Comparison of ENCODE assay signal across 12 cellular contexts in genomic region chr3:58013973-58014649, GRCh38. TPM values are rescaled to one million over a fixed set of nuclear protein-coding genes. Genes with fewer than 3 reads are reported as not detected.
A peak's percentile ranks its signal among the peaks of the same experiment; 100 is the strongest.
DNase-seq lines count a peak whose midpoint lies in the region; ATAC-seq and TF ChIP-seq lines count a peak whose summit lies in the region.
"Had no signal": no experiment of that assay in that cellular context is flagged by ENCODE, and none has a peak within 500 bp of the region (broad histone marks: within the 10 kb centered on the region; RNA-seq: fewer than 3 reads in every experiment).

No MANE protein-coding gene starts in this region.

- H3K4me3 ChIP-seq in ascending aorta (peak overlapping the region; percentile 20 to 28), skeletal muscle tissue (ENCODE audit: low read length in 3 of 3) (no peak overlapping the region)

- TF ChIP-seq CTCF in ascending aorta (IDR thresholded peaks at IDR 0.05) = no peak

- intact Hi-C loops in ascending aorta (cut with DNase I) = loop anchor here (5.0 kb wide), 1 partner anchor 38 kb away; no protein-coding TSS in a partner anchor
- intact Hi-C loops in left ventricle myocardium superior (cut with micrococcal nuclease) = no loop called here

- peak overlapping the region in 1 of 3 donors; percentile 8 for H3K9ac ChIP-seq in skeletal muscle tissue (ENCODE audit: low read depth in 1 of 3, low read length in 3 of 3)

- no peaks in the 10 kb centered on the region for H3K36me3 ChIP-seq in ascending aorta
- no peaks in the 10 kb centered on the region for H3K36me3 ChIP-seq in skeletal muscle tissue (ENCODE audit: control insufficient read depth in 3 of 3, insufficient read depth in 3 of 3, low read length in 3 of 3)

- DNase-seq in GM03348 (ENCODE audit: low spot score) (peak; percentile 94), ascending aorta (ENCODE audit: low spot score in 2 of 2) (peak in 1 of 2 donors; percentile 89), left ventricle myocardium superior (peak; percentile 59), NOMO-1 treated with dmso at 0.1 percent for 144 hours (lab: John Stamatoyannopoulos, UW; ENCODE audit: unreplicated experiment) (no peak), mucosa of gallbladder (ENCODE audit: low spot score) (no peak)
- DNase-seq: central memory CD4-positive, alpha-beta T cell; naive B cell; NCI-H1417 treated with DMSO at 0.1 percent for 48 hours; stimulated activated CD8-positive, alpha-beta memory T cell treated with anti-CD3 and anti-CD28 coated beads, Interleukin-4, amount 100 ng/mL, for 48 hours had no signal

- H3K27me3 ChIP-seq in ascending aorta = no peaks in the 10 kb centered on the region
- H3K27me3 ChIP-seq in skeletal muscle tissue (ENCODE audit: control insufficient read depth in 3 of 3, insufficient read depth in 3 of 3, low read length in 3 of 3) = peaks cover 2 to 17% (median 9%) of the 10 kb centered on the region in 3 donors

- H3K9me3 ChIP-seq in ascending aorta = no peaks in the 10 kb centered on the region
- H3K9me3 ChIP-seq in skeletal muscle tissue (ENCODE audit: control insufficient read depth in 3 of 3, low read length in 3 of 3) = no peaks in the 10 kb centered on the region

- ATAC-seq in left ventricle myocardium superior = peak; percentile 66
- no peak for ATAC-seq in HG03159 (IDR thresholded peaks at IDR 0.05; ENCODE audit: unreplicated experiment)
- ATAC-seq in HG03095 (IDR thresholded peaks at IDR 0.05; ENCODE audit: unreplicated experiment) = no peak

- H3K27ac ChIP-seq in ascending aorta (peak overlapping the region; percentile 80 to 87), skeletal muscle tissue (ENCODE audit: low read depth, low read length) (peak overlapping the region; percentile 40)

- peaks cover 8 to 57% of the 10 kb centered on the region in 2 donors for H3K4me1 ChIP-seq in ascending aorta
- H3K4me1 ChIP-seq in skeletal muscle tissue (ENCODE audit: control insufficient read depth in 3 of 3, insufficient read depth in 3 of 3, low read length in 3 of 3) = peaks cover 11 to 18% (median 14%) of the 10 kb centered on the region in 3 donors

RNA-seq across cellular contexts. Expression of gene FLNB, which starts 5.9 kb away (rescaled TPM):
- 144 TPM for total RNA-seq in ascending aorta
- 33.7 TPM for total RNA-seq in left ventricle myocardium superior
- total RNA-seq in skeletal muscle tissue = 80.9 TPM
- 119 TPM for total RNA-seq in mucosa of gallbladder

Comparison
In these comparisons a context has a peak if more than half of its experiments do, and no peak if none do; other contexts are left out.
1. DNase-seq: peak in GM03348 (single experiment) and left ventricle myocardium superior (single experiment); none in NOMO-1 treated with dmso at 0.1 percent for 144 hours (single experiment) and mucosa of gallbladder (single experiment).
2. H3K4me3 ChIP-seq: peak in ascending aorta (2 of 2); none in skeletal muscle tissue (0 of 3).